9 cellular contexts compared by ENCODE assay signal in the genomic region with DNA sequence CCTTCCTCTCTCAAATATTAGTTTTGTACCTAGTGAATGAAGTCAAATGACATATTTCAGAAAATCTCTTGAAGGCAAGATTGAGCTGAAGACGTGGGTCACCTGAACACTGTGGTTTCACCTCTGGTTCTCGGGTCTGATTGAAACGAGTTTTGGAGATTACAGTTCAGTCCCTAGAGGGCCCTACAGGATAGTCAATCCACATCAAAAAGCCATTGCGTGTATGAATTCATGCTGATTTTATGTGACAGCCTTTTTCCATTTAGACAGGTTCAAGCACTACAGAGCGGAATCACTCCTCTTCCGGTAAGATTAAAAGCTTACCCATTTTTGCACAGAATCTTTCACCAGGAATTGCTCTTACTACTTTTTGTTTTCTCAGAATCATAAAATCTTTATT.
DNase-seq lines count a peak whose midpoint lies in the region; ATAC-seq and TF ChIP-seq lines count a peak whose summit lies in the region.
"Had no signal": no experiment of that assay in that cellular context is flagged by ENCODE, and none has a peak within 500 bp of the region (broad histone marks: within the 10 kb centered on the region; RNA-seq: fewer than 3 reads in every experiment).

No MANE protein-coding gene starts in this region.

- in situ Hi-C loops in Panc1 (cut with HindIII; ENCODE audit: low pct_unique_long_range_greater_than_20kb, low sequenced_read_pairs) (no loop called here), GM13976 (cut with MboI; ENCODE audit: low sequenced_read_pairs, unreplicated experiment) (no loop called here)

- no peak overlapping the region for H2AFZ ChIP-seq in fibroblast of lung (ENCODE audit: low read length)

- H3K4me3 ChIP-seq in Panc1 (ENCODE audit: low read depth in 2 of 2, low read length in 2 of 2) (no peak overlapping the region), fibroblast of lung (replicated peaks in 1 of 4; ENCODE audit: control extremely low read depth in 1 of 4, insufficient read depth in 1 of 4, low read depth in 3 of 4, low read length in 4 of 4) (no peak overlapping the region), lower leg skin (ENCODE audit: low read depth, poor library complexity, severe bottlenecking) (no peak overlapping the region)

- peak; percentile 13 for DNase-seq in 8988T
- DNase-seq in ELF-1 (ENCODE audit: low read depth, low spot score) = peak; percentile 2
- DNase-seq in Panc1 (ENCODE audit: low read depth, low spot score) = peak; percentile 5
- DNase-seq in fibroblast of lung (ENCODE audit: low read depth in 2 of 2) = peak; percentile 21 to 46
- DNase-seq in GM13976 (ENCODE audit: low spot score) = no peak
- DNase-seq in stimulated activated naive CD4-positive, alpha-beta T cell treated with Interleukin-2 at 50 U/mL for 16 hours (lab: John Stamatoyannopoulos, UW) = no peak
- DNase-seq in lower leg skin (ENCODE audit: low spot score in 2 of 2) = no peak
- DNase-seq: effector CD4-positive, alpha-beta T cell had no signal

- CTCF ChIA-PET in Panc1 (lab: Charles Lee) = no interaction called here

- no peaks in the 10 kb centered on the region for H3K79me2 ChIP-seq in fibroblast of lung (ENCODE audit: control insufficient read depth, insufficient read depth, low read length)

- WGBS in lower leg skin, 2 donors = 35 to 47% methylated on average over 6 of the region's 6 CpGs

- ATAC-seq in Panc1 = peak; percentile 78; the same call in 1 of the 2 replicates
- ATAC-seq in HG03025 (IDR thresholded peaks at IDR 0.05; ENCODE audit: low FRiP score, unreplicated experiment) = no peak

- H3K4me1 ChIP-seq in Panc1 (ENCODE audit: control insufficient read depth, insufficient read depth, low read length) (no peaks in the 10 kb centered on the region; the same call in 1 of the 2 replicates), fibroblast of lung (ENCODE audit: control insufficient read depth, extremely low read depth, insufficient read depth, low read length) (no peaks in the 10 kb centered on the region)

- H3K9me3 ChIP-seq in Panc1 (ENCODE audit: control insufficient read depth, insufficient read depth, low read depth, low read length) (no peaks in the 10 kb centered on the region), fibroblast of lung (ENCODE audit: control insufficient read depth, insufficient read depth, low read depth, low read length) (no peaks in the 10 kb centered on the region)

- H3K4me2 ChIP-seq in fibroblast of lung (ENCODE audit: extremely low read depth, insufficient read depth, low read length) = no peak overlapping the region

- no peak overlapping the region for H3K27ac ChIP-seq in Panc1 (ENCODE audit: low read length)
- no peak overlapping the region for H3K27ac ChIP-seq in fibroblast of lung (ENCODE audit: insufficient read depth, low read length)

- no peak overlapping the region for H3K9ac ChIP-seq in fibroblast of lung (ENCODE audit: insufficient read depth, low read length)

- POLR2A ChIA-PET in Panc1 (lab: Charles Lee) = no interaction called here

- no TSS peak for BruUV-seq in Panc1 (replicated peaks; lab: Mats Ljungman, UMichigan)

- H3K27me3 ChIP-seq in Panc1 (ENCODE audit: control insufficient read depth, insufficient read depth, low read length) = no peaks in the 10 kb centered on the region
- H3K27me3 ChIP-seq in fibroblast of lung (ENCODE audit: control insufficient read depth, insufficient read depth, low read length) = no peaks in the 10 kb centered on the region

- H3K36me3 ChIP-seq in Panc1 (ENCODE audit: control insufficient read depth, insufficient read depth, low read length) (no peaks in the 10 kb centered on the region), fibroblast of lung (ENCODE audit: control insufficient read depth, insufficient read depth, low read length) (no peaks in the 10 kb centered on the region)

- no peaks in the 10 kb centered on the region for H4K20me1 ChIP-seq in fibroblast of lung (ENCODE audit: control insufficient read depth, extremely low read depth, insufficient read depth, low read length)

- peak; percentile 55 for TF ChIP-seq CTCF in Panc1 (IDR thresholded peaks at IDR 0.05)
- TF ChIP-seq CTCF in fibroblast of lung (conservative IDR thresholded peaks at IDR 0.05 in 1 of 2, IDR thresholded peaks at IDR 0.05 in 1 of 2; ENCODE audit: low read depth in 1 of 2, low read length in 2 of 2) = peak; percentile 37 to 39
- TF ChIP-seq CTCF in GM13976 (IDR thresholded peaks at IDR 0.05; ENCODE audit: borderline replicate concordance, control extremely low read depth, extremely low read depth, insufficient read depth, missing control alignments) = no peak
- no peak for TF ChIP-seq CTCF in lower leg skin (IDR thresholded peaks at IDR 0.05)

- TF ChIP-seq POLR2A in lower leg skin (IDR thresholded peaks at IDR 0.05) = no peak

- intact Hi-C loops in Panc1 (cut with micrococcal nuclease; ENCODE audit: unreplicated experiment) = loop anchor here (1.0 kb wide), 1 partner anchor 139 kb away; no protein-coding TSS in a partner anchor
- intact Hi-C loops in lower leg skin (cut with DNase I; ENCODE audit: low total_unique reads) = loop anchor here (10.0 kb wide), 1 partner anchor 135 kb away; no protein-coding TSS in a partner anchor

Comparison
In these comparisons a context has a peak if more than half of its experiments do, and no peak if none do; other contexts are left out.
1. DNase-seq: peak in 8988T (single experiment), ELF-1 (single experiment), Panc1 (single experiment) and fibroblast of lung (2 of 2); none in GM13976 (single experiment), stimulated activated naive CD4-positive, alpha-beta T cell treated with Interleukin-2 at 50 U/mL for 16 hours (single experiment) and lower leg skin (0 of 2).
2. CTCF ChIP-seq: peak in Panc1 (single experiment) and fibroblast of lung (2 of 2); none in GM13976 (single experiment) and lower leg skin (0 of 3).